2 cellular contexts compared by ENCODE assay signal in genomic region chr17:4578349-4578748, GRCh38. TPM values are rescaled to one million over a fixed set of nuclear protein-coding genes. Genes with fewer than 3 reads are reported as not detected.
"Had no signal": no experiment of that assay in that cellular context is flagged by ENCODE, and none has a peak within 500 bp of the region (broad histone marks: within the 10 kb centered on the region; RNA-seq: fewer than 3 reads in every experiment).

No MANE protein-coding gene starts in this region.

RNA-seq across cellular contexts. Expression of gene SMTNL2, which starts 6.0 kb away (rescaled TPM):
- total RNA-seq: G401, GM12878 had no signal
- polyA plus RNA-seq: GM12878 had no signal

RNA-seq across cellular contexts. Expression of gene GGT6, which starts 18.0 kb away (rescaled TPM):
- total RNA-seq: G401 had no signal
